ENCODE assay signal across 8 cellular contexts in the genomic region with DNA sequence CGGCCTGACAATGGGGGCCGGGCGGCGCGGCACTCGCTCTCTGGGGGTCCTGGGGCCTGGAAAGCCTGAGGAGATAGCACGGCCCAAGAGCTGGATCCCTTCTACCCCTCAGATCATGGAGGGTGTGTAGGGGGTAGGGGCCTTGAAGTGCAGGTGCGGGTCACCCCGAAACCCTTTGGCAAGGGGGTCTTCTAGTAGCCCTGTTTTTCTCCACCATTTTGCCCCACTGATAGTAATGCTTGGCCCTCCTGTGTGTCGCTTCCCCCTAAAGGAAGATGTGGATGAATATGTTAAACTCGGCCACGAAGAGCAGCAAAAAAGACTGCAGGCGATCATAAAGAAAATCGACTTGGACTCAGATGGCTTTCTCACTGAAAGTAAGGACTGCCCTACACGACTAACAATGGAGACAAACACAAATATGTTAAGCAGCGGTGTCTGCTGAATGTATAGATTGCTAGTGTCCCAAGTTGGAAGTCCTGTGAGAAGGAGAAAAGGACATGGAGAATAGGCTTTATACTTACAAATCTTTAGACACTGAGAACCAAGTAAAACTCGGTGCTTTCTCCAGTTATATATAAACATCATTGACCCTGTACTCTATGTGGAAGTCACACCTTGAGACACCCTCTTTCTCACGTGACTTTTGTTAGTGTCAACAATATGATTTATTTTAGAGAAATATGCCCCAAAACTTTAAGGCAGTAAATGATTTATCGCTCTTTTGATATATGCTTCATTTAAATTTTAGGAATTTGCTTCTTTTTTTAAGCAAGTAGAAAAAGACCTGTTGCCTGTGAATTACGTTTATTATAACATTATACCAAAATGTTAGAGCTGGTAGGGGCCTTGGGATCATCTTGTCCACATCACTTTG. TPM values are rescaled to one million over a fixed set of nuclear protein-coding genes. Genes with fewer than 3 reads are reported as not detected.
DNase-seq lines count a peak whose midpoint lies in the region; ATAC-seq and TF ChIP-seq lines count a peak whose summit lies in the region.

No MANE protein-coding gene starts in this region.

- H3K27me3 ChIP-seq in DND-41 (ENCODE audit: insufficient read depth, low read length, poor library complexity): no peaks in the 10 kb centered on the region
- no peaks in the 10 kb centered on the region for H3K27me3 ChIP-seq in iPS DF 6.9 (ENCODE audit: control insufficient read depth, insufficient read depth, low read length)

- WGBS in iPS DF 6.9 (ENCODE audit: insufficient coverage, insufficient read length): no CpG with 5 or more reads among the region's 20 CpGs

- peaks cover 5% of the 10 kb centered on the region for H3K27me3 Mint-ChIP-seq in activated T-helper 1 cell treated with anti-CD3 and anti-CD28 coated beads, Interleukin-12 subunit alpha, Interleukin-12 subunit beta, Interleukin-2, Interleukin-4 antibody, amounts not matched to agents 30 ng/mL and 10 ng/mL and 1 ng/mL, durations not matched to agents 14 hours and 24 hours and 36 hours (ENCODE audit: insufficient read depth)

- H3K27ac ChIP-seq in DND-41 (ENCODE audit: low read length) (peak overlapping the region; percentile 77), iPS DF 6.9 (ENCODE audit: low read length) (no peak overlapping the region)

- H3K4me1 Mint-ChIP-seq in activated T-helper 1 cell treated with anti-CD3 and anti-CD28 coated beads, Interleukin-12 subunit alpha, Interleukin-12 subunit beta, Interleukin-2, Interleukin-4 antibody, amounts not matched to agents 30 ng/mL and 10 ng/mL and 1 ng/mL, durations not matched to agents 14 hours and 24 hours and 36 hours (ENCODE audit: low read depth): peaks cover 44% of the 10 kb centered on the region

- peak; percentile 20 for DNase-seq in DND-41
- DNase-seq in activated T-helper 1 cell treated with anti-CD3 and anti-CD28 coated beads, Interleukin-12 subunit alpha, Interleukin-12 subunit beta, Interleukin-2, Interleukin-4 antibody, amounts not matched to agents 30 ng/mL and 10 ng/mL and 1 ng/mL, durations not matched to agents 14 hours and 24 hours and 36 hours (ENCODE audit: low spot score): no peak
- no peak for DNase-seq in iPS DF 6.9 (ENCODE audit: low read depth, low spot score)
- peak; percentile 9 for DNase-seq in stimulated activated CD8-positive, alpha-beta memory T cell treated with anti-CD3 and anti-CD28 coated beads, Interleukin-4, amount 100 ng/mL, for 24 hours (ENCODE audit: low read depth)
- no peak for DNase-seq in NCI-H128 (lab: John Stamatoyannopoulos, UW; ENCODE audit: unreplicated experiment)

- H3K9me3 Mint-ChIP-seq in activated T-helper 1 cell treated with anti-CD3 and anti-CD28 coated beads, Interleukin-12 subunit alpha, Interleukin-12 subunit beta, Interleukin-2, Interleukin-4 antibody, amounts not matched to agents 30 ng/mL and 10 ng/mL and 1 ng/mL, durations not matched to agents 14 hours and 24 hours and 36 hours: no peaks in the 10 kb centered on the region

- H3K4me3 ChIP-seq in DND-41 (ENCODE audit: low read depth in 1 of 2, low read length in 2 of 2) (peak overlapping the region; percentile 55 to 72; a peak in 3 of 4 replicates), iPS DF 6.9 (ENCODE audit: low read length) (peak overlapping the region; percentile 93)

- intact Hi-C loops in activated T-helper 1 cell treated with anti-CD3 and anti-CD28 coated beads, Interleukin-12 subunit alpha, Interleukin-12 subunit beta, Interleukin-2, Interleukin-4 antibody, amounts not matched to agents 30 ng/mL and 10 ng/mL and 1 ng/mL, durations not matched to agents 14 hours and 24 hours and 36 hours (cut with micrococcal nuclease): loop anchor here (5.0 kb wide), 1 partner anchor 1505 kb away; the partner anchor contains the start of gene IREB2

- H3K9me3 ChIP-seq in DND-41 (ENCODE audit: insufficient read depth, low read length, severe bottlenecking) (no peaks in the 10 kb centered on the region), iPS DF 6.9 (ENCODE audit: control insufficient read depth, insufficient read depth, low read length) (no peaks in the 10 kb centered on the region)

- H3K27ac Mint-ChIP-seq in activated T-helper 1 cell treated with anti-CD3 and anti-CD28 coated beads, Interleukin-12 subunit alpha, Interleukin-12 subunit beta, Interleukin-2, Interleukin-4 antibody, amounts not matched to agents 30 ng/mL and 10 ng/mL and 1 ng/mL, durations not matched to agents 14 hours and 24 hours and 36 hours: peak overlapping the region; percentile 84

- peaks cover 24% of the 10 kb centered on the region for H3K79me2 ChIP-seq in DND-41 (ENCODE audit: insufficient read depth, low read length)

- no peak for TF ChIP-seq CTCF in DND-41 (IDR thresholded peaks at IDR 0.05; ENCODE audit: borderline replicate concordance, extremely low read depth, low read length, poor library complexity, severe bottlenecking)

- H3K4me1 ChIP-seq in DND-41 (ENCODE audit: insufficient read depth, low read length): peaks cover 34% of the 10 kb centered on the region
- H3K4me1 ChIP-seq in iPS DF 6.9 (ENCODE audit: control insufficient read depth, insufficient read depth, low read length): no peaks in the 10 kb centered on the region

- H3K9ac ChIP-seq in DND-41 (ENCODE audit: low read depth, low read length): peak overlapping the region; percentile 88

- H3K36me3 ChIP-seq in DND-41 (ENCODE audit: insufficient read depth, low read length) (peaks cover 37% of the 10 kb centered on the region), iPS DF 6.9 (ENCODE audit: control insufficient read depth, insufficient read depth, low read length) (peaks cover 12% of the 10 kb centered on the region; the same call in 1 of the 2 replicates)

- no peaks in the 10 kb centered on the region for H4K20me1 ChIP-seq in DND-41 (ENCODE audit: insufficient read depth, low read length)

- peak overlapping the region; percentile 92 for H3K4me3 Mint-ChIP-seq in activated T-helper 1 cell treated with anti-CD3 and anti-CD28 coated beads, Interleukin-12 subunit alpha, Interleukin-12 subunit beta, Interleukin-2, Interleukin-4 antibody, amounts not matched to agents 30 ng/mL and 10 ng/mL and 1 ng/mL, durations not matched to agents 14 hours and 24 hours and 36 hours

- peaks cover 31% of the 10 kb centered on the region for H3K36me3 Mint-ChIP-seq in activated T-helper 1 cell treated with anti-CD3 and anti-CD28 coated beads, Interleukin-12 subunit alpha, Interleukin-12 subunit beta, Interleukin-2, Interleukin-4 antibody, amounts not matched to agents 30 ng/mL and 10 ng/mL and 1 ng/mL, durations not matched to agents 14 hours and 24 hours and 36 hours (ENCODE audit: low read depth)

- ATAC-seq in DND-41 (ENCODE audit: insufficient read depth, low read depth): no peak; the same call in 2 of the 3 replicates
- peak; percentile 3 for ATAC-seq in HG02943 (IDR thresholded peaks at IDR 0.05; ENCODE audit: low read depth, unreplicated experiment)
- ATAC-seq in HG03457 (IDR thresholded peaks at IDR 0.05; ENCODE audit: unreplicated experiment): no peak
- no peak for ATAC-seq in HG03571 (IDR thresholded peaks at IDR 0.05; ENCODE audit: unreplicated experiment)

- H2AFZ ChIP-seq in DND-41 (ENCODE audit: low read depth, low read length): peak overlapping the region; percentile 84

- H3K4me2 ChIP-seq in DND-41 (ENCODE audit: insufficient read depth, low read length): peak overlapping the region; percentile 65

RNA-seq across cellular contexts. Expression of gene RCN2, which starts 0.8 kb away (rescaled TPM):
- 39.9 and 42.2 TPM in 2 replicates for total RNA-seq in activated T-helper 1 cell treated with anti-CD3 and anti-CD28 coated beads, Interleukin-12 subunit alpha, Interleukin-12 subunit beta, Interleukin-2, Interleukin-4 antibody, amounts not matched to agents 30 ng/mL and 10 ng/mL and 1 ng/mL, durations not matched to agents 14 hours and 24 hours and 36 hours

RNA-seq across cellular contexts. Expression of gene SCAPER, which starts 27.2 kb away (rescaled TPM):
- total RNA-seq in activated T-helper 1 cell treated with anti-CD3 and anti-CD28 coated beads, Interleukin-12 subunit alpha, Interleukin-12 subunit beta, Interleukin-2, Interleukin-4 antibody, amounts not matched to agents 30 ng/mL and 10 ng/mL and 1 ng/mL, durations not matched to agents 14 hours and 24 hours and 36 hours: 21.5 and 23.5 TPM in 2 replicates

Comparison
In these comparisons a context has a peak if more than half of its experiments do, and no peak if none do; other contexts are left out.
1. DNase-seq: peak in DND-41 (single experiment) and stimulated activated CD8-positive, alpha-beta memory T cell treated with anti-CD3 and anti-CD28 coated beads, Interleukin-4, amount 100 ng/mL, for 24 hours (single experiment); none in activated T-helper 1 cell treated with anti-CD3 and anti-CD28 coated beads, Interleukin-12 subunit alpha, Interleukin-12 subunit beta, Interleukin-2, Interleukin-4 antibody, amounts not matched to agents 30 ng/mL and 10 ng/mL and 1 ng/mL, durations not matched to agents 14 hours and 24 hours and 36 hours (single experiment), iPS DF 6.9 (single experiment) and NCI-H128 (single experiment).